8 cellular contexts compared by ENCODE assay signal in the genomic region with DNA sequence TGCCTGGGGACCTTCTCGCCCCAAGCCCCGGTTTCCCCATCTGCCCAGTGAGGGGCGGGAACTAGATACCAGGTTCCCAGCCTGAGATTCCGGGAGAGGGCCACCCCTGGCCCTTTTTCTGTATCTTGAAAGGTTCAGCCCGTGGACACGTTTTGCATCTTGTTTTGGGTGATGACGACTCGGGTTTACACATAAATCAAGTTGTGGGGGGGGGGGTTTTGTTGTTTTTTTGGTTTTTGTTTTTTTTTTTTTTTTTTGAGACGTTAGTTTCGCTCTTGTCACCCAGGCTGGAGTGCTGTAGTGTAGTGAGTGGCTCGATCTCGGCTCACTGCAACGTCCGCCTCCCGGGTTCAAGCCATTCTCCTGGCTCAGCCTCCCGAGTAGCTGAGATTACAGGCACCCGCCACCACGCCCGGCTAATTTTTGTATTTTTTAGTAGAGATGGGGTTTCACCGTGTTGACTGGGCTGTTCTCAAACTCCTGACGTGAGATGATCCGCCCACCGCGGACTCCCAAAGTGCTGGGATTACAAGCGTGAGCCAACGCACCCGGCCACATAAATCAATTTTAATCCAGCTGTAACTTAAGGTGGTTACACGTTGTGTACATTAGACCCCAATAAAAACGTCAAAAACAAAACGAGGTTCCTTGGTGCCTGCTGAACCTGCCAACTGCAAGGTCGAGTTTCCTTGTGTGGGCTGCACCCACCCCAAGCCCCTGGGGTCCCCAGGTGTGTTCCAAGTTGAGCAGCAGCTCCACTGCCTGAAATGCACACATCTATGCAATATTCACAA. TPM values are rescaled to one million over a fixed set of nuclear protein-coding genes. Genes with fewer than 3 reads are reported as not detected.
A peak's percentile ranks its signal among the peaks of the same experiment; 100 is the strongest.
DNase-seq lines count a peak whose midpoint lies in the region; ATAC-seq, FAIRE-seq and TF ChIP-seq lines count a peak whose summit lies in the region.

No MANE protein-coding gene starts in this region.

- POLR2A ChIA-PET in A673 (lab: Charles Lee; ENCODE audit: low non-redundant PET) (no interaction called here), HEK293 (lab: Yijun Ruan, JAX) (interaction anchor here (0.5 to 0.9 kb wide), 3 partner anchors 42 to 170 kb away, joined by 3 to 5 read pairs (median 4); a partner anchor contains a TSS), HepG2 (lab: Yijun Ruan, JAX) (interaction anchor here (0.7 to 0.8 kb wide), 2 partner anchors 11 to 26 kb away, joined by 3 to 5 read pairs; no protein-coding TSS in a partner anchor)

- in situ Hi-C loops in HepG2 (cut with HindIII; ENCODE audit: extremely low pct_ligation_motif_present, low pct_unique_long_range_greater_than_20kb): loop anchor here (10.0 kb wide), 1 partner anchor 266 kb away; no protein-coding TSS in a partner anchor
- in situ Hi-C loops in transverse colon (cut with MboI; ENCODE audit: low pct_ligation_motif_present in 1 of 4, low pct_unique_long_range_greater_than_20kb in 1 of 4, low sequenced_read_pairs in 3 of 4): no loop called here

- DNase-seq in A673 (ENCODE audit: low spot score): peak; percentile 28
- peak in 1 of 2 donors; percentile 64 for DNase-seq in ascending aorta (ENCODE audit: low spot score in 2 of 2)
- DNase-seq in HepG2 (ENCODE audit: low spot score): no peak
- DNase-seq in transverse colon: no peak
- no peak for DNase-seq in UCSD-AML1 (lab: John Stamatoyannopoulos, UW; ENCODE audit: unreplicated experiment)
- no peak for DNase-seq in amniotic stem cell (lab: John Stamatoyannopoulos, UW)

- TF ChIP-seq EP300 in HepG2 (IDR thresholded peaks at IDR 0.05; ENCODE audit: low read depth in 2 of 2, low read length in 2 of 2): no peak
- TF ChIP-seq EP300 in HepG2 (CRISPR knock-in tag; IDR thresholded peaks at IDR 0.05; ENCODE audit: borderline replicate concordance): no peak
- TF ChIP-seq EP300 in transverse colon (IDR thresholded peaks at IDR 0.05; ENCODE audit: low read depth): no peak

- H3K4me1 ChIP-seq in A673 (ENCODE audit: insufficient read depth, low read length, poor library complexity, severe bottlenecking) (no peaks in the 10 kb centered on the region), HEK293 (ENCODE audit: control insufficient read depth, insufficient read depth, low read length) (no peaks in the 10 kb centered on the region), ascending aorta (peaks cover 3 to 16% of the 10 kb centered on the region in 2 donors), HepG2 (ENCODE audit: insufficient read depth, low read length) (peaks cover 36% of the 10 kb centered on the region), transverse colon (peaks cover 5 to 30% (median 19%) of the 10 kb centered on the region in 4 donors)

- peaks cover 32% of the 10 kb centered on the region for H3K79me2 ChIP-seq in HepG2 (ENCODE audit: insufficient read depth, low read length)

- no TSS peak for BruUV-seq in A673 (replicated peaks; lab: Mats Ljungman, UMichigan)
- BruUV-seq in HepG2 (replicated peaks; lab: Mats Ljungman, UMichigan): no TSS peak

- H3K9me3 ChIP-seq in A673 (ENCODE audit: low read depth, low read length, poor library complexity, severe bottlenecking): no peaks in the 10 kb centered on the region
- H3K9me3 ChIP-seq in HEK293 (ENCODE audit: control insufficient read depth, insufficient read depth, low read depth, low read length): no peaks in the 10 kb centered on the region
- H3K9me3 ChIP-seq in ascending aorta: no peaks in the 10 kb centered on the region
- H3K9me3 ChIP-seq in HepG2 (ENCODE audit: low read length): no peaks in the 10 kb centered on the region
- H3K9me3 ChIP-seq in transverse colon: no peaks in the 10 kb centered on the region

- TF ChIP-seq POLR2A in HepG2 (IDR thresholded peaks at IDR 0.05; ENCODE audit: insufficient read depth in 1 of 2, low read depth in 2 of 2, low read length in 2 of 2) (no peak), transverse colon (IDR thresholded peaks at IDR 0.05) (no peak)

- H2AFZ ChIP-seq in HepG2 (ENCODE audit: low read length): peak overlapping the region; percentile 63

- no peak for TF ChIP-seq CTCF in A673 (conservative IDR thresholded peaks at IDR 0.05; ENCODE audit: low read depth, low read length)
- TF ChIP-seq CTCF in HEK293 (tag by site-specific recombination; IDR thresholded peaks at IDR 0.05): no peak
- TF ChIP-seq CTCF in ascending aorta (IDR thresholded peaks at IDR 0.05): no peak
- no peak for TF ChIP-seq CTCF in HepG2 (CRISPR knock-in tag; IDR thresholded peaks at IDR 0.05)
- no peak for TF ChIP-seq CTCF in transverse colon (IDR thresholded peaks at IDR 0.05)

- peak overlapping the region; percentile 80 for H3K27ac ChIP-seq in A673 (ENCODE audit: low read depth, low read length, poor library complexity, severe bottlenecking)
- H3K27ac ChIP-seq in HEK293 (ENCODE audit: extremely low read depth, low read depth, low read length): no peak overlapping the region; the same call in 1 of the 2 replicates
- peak overlapping the region; percentile 89 to 99 for H3K27ac ChIP-seq in ascending aorta
- no peak overlapping the region for H3K27ac ChIP-seq in HepG2 (ENCODE audit: extremely low read length, insufficient read depth, low read length)
- peak overlapping the region; percentile 99 to 100 (median 100) for H3K27ac ChIP-seq in transverse colon

- FAIRE-seq in HepG2 (lab: Jason Lieb, UNC): no peak

- intact Hi-C loops in A673 (cut with micrococcal nuclease; ENCODE audit: unreplicated experiment): loop anchor here (2.0 to 10.0 kb wide), 2 partner anchors 40 to 944 kb away; a partner anchor contains a TSS
- intact Hi-C loops in ascending aorta (cut with DNase I): loop anchor here (1.0 to 2.0 kb wide), 4 partner anchors 44 to 374 kb away; a partner anchor contains a TSS
- intact Hi-C loops in HepG2 (cut with micrococcal nuclease; ENCODE audit: unreplicated experiment): loop anchor here (5.0 kb wide), 1 partner anchor 42 kb away; a partner anchor contains a TSS
- intact Hi-C loops in transverse colon (cut with DNase I; ENCODE audit: low total_unique reads): loop anchor here (5.0 kb wide), 1 partner anchor 93 kb away; a partner anchor contains a TSS

- WGBS in HepG2 (ENCODE audit: low lambda C conversion rate): 7% methylated on average over 24 of the region's 31 CpGs
- WGBS in transverse colon (ENCODE audit: low coverage in 1 of 2), 2 donors: 0 to 8% methylated on average over 3 to 31 of the region's 31 CpGs

- H3K36me3 ChIP-seq in A673 (ENCODE audit: insufficient read depth, low read length, poor library complexity, severe bottlenecking) (no peaks in the 10 kb centered on the region), HEK293 (ENCODE audit: control insufficient read depth in 2 of 2, insufficient read depth in 1 of 2, low read length in 2 of 2) (no peaks in the 10 kb centered on the region; a peak in 1 of 3 replicates), ascending aorta (no peaks in the 10 kb centered on the region), HepG2 (replicated peaks in 1 of 2; ENCODE audit: control insufficient read depth in 1 of 2, insufficient read depth in 2 of 2, low read length in 2 of 2) (no peaks in the 10 kb centered on the region), transverse colon (no peaks in the 10 kb centered on the region)

- H3K4me3 ChIP-seq in A673 (ENCODE audit: low read depth, low read length, poor library complexity, severe bottlenecking) (peak overlapping the region; percentile 99), HEK293 (ENCODE audit: low read depth, low read length) (peak overlapping the region; percentile 76), ascending aorta (peak overlapping the region; percentile 98), HepG2 (replicated peaks in 1 of 3; ENCODE audit: insufficient read depth in 1 of 3, low read depth in 2 of 3, low read length in 3 of 3) (peak overlapping the region; percentile 83 to 97 (median 83)), transverse colon (peak overlapping the region; percentile 83 to 95 (median 92))

- H3K4me2 ChIP-seq in HepG2 (ENCODE audit: low read depth, low read length): peak overlapping the region; percentile 79

- peaks cover 20% of the 10 kb centered on the region for H3K27me3 ChIP-seq in A673 (replicated peaks; ENCODE audit: insufficient read depth, low read depth, low read length, poor library complexity)
- no peaks in the 10 kb centered on the region for H3K27me3 ChIP-seq in ascending aorta
- H3K27me3 ChIP-seq in HepG2 (ENCODE audit: control insufficient read depth in 1 of 2, insufficient read depth in 2 of 2, low read length in 2 of 2): peaks cover 9 to 46% of the 10 kb centered on the region in 2 experiments
- peaks cover 22% of the 10 kb centered on the region for H3K27me3 ChIP-seq in transverse colon

- CTCF ChIA-PET in A673 (lab: Charles Lee): no interaction called here
- CTCF ChIA-PET in HEK293 (lab: Yijun Ruan, JAX): interaction anchor here (0.6 to 0.7 kb wide), 2 partner anchors 287 to 1810 kb away, joined by 3 read pairs; no protein-coding TSS in a partner anchor
- CTCF ChIA-PET in HepG2 (lab: Yijun Ruan, JAX; ENCODE audit: low intra/inter-chr PET ratio, low total read pairs): no interaction called here

- peaks cover 20% of the 10 kb centered on the region for H4K20me1 ChIP-seq in HepG2 (ENCODE audit: insufficient read depth, low read length)

- no peak for TF ChIP-seq RAD21 in HepG2 (CRISPR knock-in tag; IDR thresholded peaks at IDR 0.05)

- peak overlapping the region; percentile 69 for H3K9ac ChIP-seq in HepG2 (ENCODE audit: insufficient read depth, low read depth, low read length)

- no peak for ATAC-seq in HepG2
- no peak for ATAC-seq in GM21619 (IDR thresholded peaks at IDR 0.05; ENCODE audit: unreplicated experiment)

RNA-seq across cellular contexts. Expression of a gene that starts 1.1 kb away (rescaled TPM):
- 61.6 and 72.7 TPM in 2 replicates for total RNA-seq in A673 (2021)
- 32.0 TPM for total RNA-seq in ascending aorta
- total RNA-seq in HepG2 (2016; rRNA removed; fragmentation: Illumina TruSeq; extraction: Trizol): 5.9 and 11.2 TPM in 2 replicates
- total RNA-seq in HepG2 (2016; cell fraction: cytosol; rRNA removed; fragmentation: Illumina TruSeq; extraction: Trizol; ENCODE audit: low read depth): 1.2 TPM in 2 replicates
- total RNA-seq in HepG2 (2016; cell fraction: insoluble cytoplasmic fraction; rRNA removed; fragmentation: Illumina TruSeq; extraction: Trizol): 7.7 and 8.4 TPM in 2 replicates
- 4.3 and 4.8 TPM in 2 replicates for total RNA-seq in HepG2 (2016; cell fraction: membrane; rRNA removed; fragmentation: Illumina TruSeq; extraction: Trizol)
- total RNA-seq in HepG2 (2016; cell fraction: nucleus; rRNA removed; fragmentation: Illumina TruSeq; extraction: Trizol): 8.6 and 9.0 TPM in 2 replicates
- 12.8 and 12.9 TPM in 2 replicates for polyA plus RNA-seq in HepG2 (2011; rRNA removed)
- 7.3 and 8.3 TPM in 2 replicates for polyA plus RNA-seq in HepG2 (2011; cell fraction: cytosol; rRNA removed)
- polyA plus RNA-seq in HepG2 (2011; cell fraction: nucleus; rRNA removed): 33.7 and 42.3 TPM in 2 replicates
- polyA plus RNA-seq in HepG2 (2012): 22.7 and 27.4 TPM in 2 replicates
- polyA plus RNA-seq in HepG2 (2016; cell fraction: cytosol; fragmentation: Illumina TruSeq; extraction: Trizol; ENCODE audit: low read depth): 1.8 and 2.3 TPM in 2 replicates
- polyA plus RNA-seq in HepG2 (2016; cell fraction: insoluble cytoplasmic fraction; fragmentation: Illumina TruSeq; extraction: Trizol; ENCODE audit: low read depth): 12.6 and 17.1 TPM in 2 replicates
- polyA plus RNA-seq in HepG2 (2016; cell fraction: membrane; fragmentation: Illumina TruSeq; extraction: Trizol; ENCODE audit: low read depth): 4.3 and 4.6 TPM in 2 replicates
- polyA plus RNA-seq in HepG2 (2016; cell fraction: nucleus; fragmentation: Illumina TruSeq; extraction: Trizol; ENCODE audit: insufficient read depth, low read depth): 21.2 and 21.4 TPM in 2 replicates
- polyA minus RNA-seq in HepG2 (2011; rRNA and poly(A)+ RNA removed; ENCODE audit: low replicate concordance): 15.0 and 25.5 TPM in 2 replicates
- polyA minus RNA-seq in HepG2 (2011; cell fraction: cytosol; rRNA and poly(A)+ RNA removed): 23.5 and 27.0 TPM in 2 replicates
- polyA minus RNA-seq in HepG2 (2011; cell fraction: nucleus; rRNA and poly(A)+ RNA removed): 13.3 and 16.8 TPM in 2 replicates
- total RNA-seq in transverse colon: 10 to 100 TPM; 14.5 to 21.3 (median 17.2) TPM

RNA-seq across cellular contexts. Expression of a gene that starts 43.7 kb away (rescaled TPM):
- 13.5 and 22.2 TPM in 2 replicates for total RNA-seq in A673 (2021)
- total RNA-seq in ascending aorta: 15.9 TPM
- total RNA-seq in HepG2 (2016; rRNA removed; fragmentation: Illumina TruSeq; extraction: Trizol): 4.9 and 5.0 TPM in 2 replicates
- total RNA-seq in HepG2 (2016; cell fraction: cytosol; rRNA removed; fragmentation: Illumina TruSeq; extraction: Trizol; ENCODE audit: low read depth): 2.6 and 4.1 TPM in 2 replicates
- total RNA-seq in HepG2 (2016; cell fraction: insoluble cytoplasmic fraction; rRNA removed; fragmentation: Illumina TruSeq; extraction: Trizol): 4.9 and 5.5 TPM in 2 replicates
- 10.3 and 11.9 TPM in 2 replicates for total RNA-seq in HepG2 (2016; cell fraction: membrane; rRNA removed; fragmentation: Illumina TruSeq; extraction: Trizol)
- 3.1 and 4.3 TPM in 2 replicates for total RNA-seq in HepG2 (2016; cell fraction: nucleus; rRNA removed; fragmentation: Illumina TruSeq; extraction: Trizol)
- polyA plus RNA-seq in HepG2 (2011; rRNA removed): 3.9 and 5.7 TPM in 2 replicates
- polyA plus RNA-seq in HepG2 (2011; cell fraction: cytosol; rRNA removed): 3.3 and 4.0 TPM in 2 replicates
- 3.3 and 3.7 TPM in 2 replicates for polyA plus RNA-seq in HepG2 (2011; cell fraction: nucleus; rRNA removed)
- 2.3 and 2.6 TPM in 2 replicates for polyA plus RNA-seq in HepG2 (2012)
- 4.5 and 6.0 TPM in 2 replicates for polyA plus RNA-seq in HepG2 (2016; cell fraction: cytosol; fragmentation: Illumina TruSeq; extraction: Trizol; ENCODE audit: low read depth)
- 5.4 and 5.8 TPM in 2 replicates for polyA plus RNA-seq in HepG2 (2016; cell fraction: insoluble cytoplasmic fraction; fragmentation: Illumina TruSeq; extraction: Trizol; ENCODE audit: low read depth)
- 8.8 and 10.1 TPM in 2 replicates for polyA plus RNA-seq in HepG2 (2016; cell fraction: membrane; fragmentation: Illumina TruSeq; extraction: Trizol; ENCODE audit: low read depth)
- 4.3 and 5.4 TPM in 2 replicates for polyA plus RNA-seq in HepG2 (2016; cell fraction: nucleus; fragmentation: Illumina TruSeq; extraction: Trizol; ENCODE audit: insufficient read depth, low read depth)
- 5.6 and 12.7 TPM in 2 replicates for polyA minus RNA-seq in HepG2 (2011; rRNA and poly(A)+ RNA removed; ENCODE audit: low replicate concordance)
- 2.5 and 3.1 TPM in 2 replicates for polyA minus RNA-seq in HepG2 (2011; cell fraction: cytosol; rRNA and poly(A)+ RNA removed)
- 1.5 and 2.1 TPM in 2 replicates for polyA minus RNA-seq in HepG2 (2011; cell fraction: nucleus; rRNA and poly(A)+ RNA removed)
- total RNA-seq in transverse colon: 1 to 10 TPM; 3.2 to 6.6 (median 4.4) TPM

Comparison
In these comparisons a context has a peak if more than half of its experiments do, and no peak if none do; other contexts are left out.
1. H3K27ac ChIP-seq: peak in A673 (single experiment), ascending aorta (2 of 2) and transverse colon (4 of 4); none in HEK293 (single experiment) and HepG2 (single experiment).
2. Peak in every context shown above with its lines, with median percentiles within 50 percentile points of each other: H3K4me3 ChIP-seq.